ENCODE assay signal across 7 cellular contexts in genomic region chr2:237774811-237775553, GRCh38. TPM values are rescaled to one million over a fixed set of nuclear protein-coding genes. Genes with fewer than 3 reads are reported as not detected.
A peak's percentile ranks its signal among the peaks of the same experiment; 100 is the strongest.
DNase-seq lines count a peak whose midpoint lies in the region; ATAC-seq and TF ChIP-seq lines count a peak whose summit lies in the region.

No MANE protein-coding gene starts in this region.

- no peaks in the 10 kb centered on the region for H3F3A ChIP-seq in PC-3 (ENCODE audit: low read length, unreplicated experiment)

- POLR2A ChIA-PET in PC-3 (lab: Charles Lee; ENCODE audit: unreplicated experiment) = no interaction called here

- no peaks in the 10 kb centered on the region for H4K20me1 ChIP-seq in PC-3 (ENCODE audit: low read length)

- H3K4me1 Mint-ChIP-seq in activated T-helper 2 cell treated with anti-CD3 and anti-CD28 coated beads, Interferon-gamma antibody, Interleukin-2, Interleukin-4, amounts not matched to agents 10 μg/mL and 5 μg/mL and 100 μg/mL, durations not matched to agents 14 hours and 24 hours and 36 hours (ENCODE audit: low read depth) = no peaks in the 10 kb centered on the region

- H3K9me3 Mint-ChIP-seq in activated T-helper 2 cell treated with anti-CD3 and anti-CD28 coated beads, Interferon-gamma antibody, Interleukin-2, Interleukin-4, amounts not matched to agents 10 μg/mL and 5 μg/mL and 100 μg/mL, durations not matched to agents 14 hours and 24 hours and 36 hours = no peaks in the 10 kb centered on the region

- no peaks in the 10 kb centered on the region for H3K4me1 ChIP-seq in PC-3 (ENCODE audit: insufficient read depth, low read length)

- CTCF ChIA-PET in PC-3 (lab: Charles Lee) = interaction anchor here (1.0 to 1.2 kb wide), 3 partner anchors 15 to 83 kb away, joined by 3 to 5 read pairs (median 4); no protein-coding TSS in a partner anchor

- H3K27me3 Mint-ChIP-seq in activated T-helper 2 cell treated with anti-CD3 and anti-CD28 coated beads, Interferon-gamma antibody, Interleukin-2, Interleukin-4, amounts not matched to agents 10 μg/mL and 5 μg/mL and 100 μg/mL, durations not matched to agents 14 hours and 24 hours and 36 hours (ENCODE audit: low read depth) = no peaks in the 10 kb centered on the region

- H3K36me3 ChIP-seq in PC-3 (ENCODE audit: low read depth, low read length) = peaks cover 23% of the 10 kb centered on the region

- BruUV-seq in PC-3 (replicated peaks; lab: Mats Ljungman, UMichigan) = no TSS peak

- H3K4me3 Mint-ChIP-seq in activated T-helper 2 cell treated with anti-CD3 and anti-CD28 coated beads, Interferon-gamma antibody, Interleukin-2, Interleukin-4, amounts not matched to agents 10 μg/mL and 5 μg/mL and 100 μg/mL, durations not matched to agents 14 hours and 24 hours and 36 hours (ENCODE audit: low read depth) = no peak overlapping the region

- TF ChIP-seq CTCF in PC-3 (conservative IDR thresholded peaks at IDR 0.05; ENCODE audit: low read depth, low read length) = peak; percentile 76

- H3K27ac Mint-ChIP-seq in activated T-helper 2 cell treated with anti-CD3 and anti-CD28 coated beads, Interferon-gamma antibody, Interleukin-2, Interleukin-4, amounts not matched to agents 10 μg/mL and 5 μg/mL and 100 μg/mL, durations not matched to agents 14 hours and 24 hours and 36 hours = peak overlapping the region; percentile 45

- no peaks in the 10 kb centered on the region for H3K9me3 ChIP-seq in PC-3 (ENCODE audit: low read length)

- H3K36me3 Mint-ChIP-seq in activated T-helper 2 cell treated with anti-CD3 and anti-CD28 coated beads, Interferon-gamma antibody, Interleukin-2, Interleukin-4, amounts not matched to agents 10 μg/mL and 5 μg/mL and 100 μg/mL, durations not matched to agents 14 hours and 24 hours and 36 hours (ENCODE audit: low read depth) = peaks cover 74% of the 10 kb centered on the region

- intact Hi-C loops in PC-3 (cut with micrococcal nuclease) (loop anchor here (1.0 kb wide), 1 partner anchor 102 kb away; no protein-coding TSS in a partner anchor), head of caudate nucleus (cut with DNase I) (no loop called here)
- intact Hi-C loops in activated T-helper 2 cell treated with anti-CD3 and anti-CD28 coated beads, Interferon-gamma antibody, Interleukin-2, Interleukin-4, amounts not matched to agents 10 μg/mL and 5 μg/mL and 100 μg/mL, durations not matched to agents 14 hours and 24 hours and 36 hours (cut with micrococcal nuclease) = loop anchor here (1.0 to 10.0 kb wide), 2 partner anchors 102 to 260 kb away; no protein-coding TSS in a partner anchor

- H3K27ac ChIP-seq in PC-3 (ENCODE audit: low read length) = no peak overlapping the region

- no peak overlapping the region for H2AFZ ChIP-seq in PC-3 (ENCODE audit: low read length)

- H3K9me2 ChIP-seq in PC-3 (replicated peaks; ENCODE audit: low read length) = no peaks in the 10 kb centered on the region

- no peak overlapping the region for H3K9ac ChIP-seq in PC-3 (ENCODE audit: low read length)

- peak; percentile 56 for ATAC-seq in HG03565 (IDR thresholded peaks at IDR 0.05; ENCODE audit: unreplicated experiment)
- peak; percentile 98 for ATAC-seq in PC-3
- no peak for ATAC-seq in GM19324 (IDR thresholded peaks at IDR 0.05; ENCODE audit: low FRiP score, unreplicated experiment)

- H3K4me2 ChIP-seq in PC-3 (ENCODE audit: low read length) = no peak overlapping the region

- no peaks in the 10 kb centered on the region for H3K79me2 ChIP-seq in PC-3 (ENCODE audit: low read length)

- H3K27me3 ChIP-seq in PC-3 (ENCODE audit: low read length) = no peaks in the 10 kb centered on the region

- DNase-seq in GM03348 (ENCODE audit: low spot score) = peak; percentile 78
- DNase-seq in PC-3 = peak; percentile 72
- peak; percentile 33 for DNase-seq in activated T-helper 2 cell treated with anti-CD3 and anti-CD28 coated beads, Interferon-gamma antibody, Interleukin-2, Interleukin-4, amounts not matched to agents 10 μg/mL and 5 μg/mL and 100 μg/mL, durations not matched to agents 14 hours and 24 hours and 36 hours (ENCODE audit: low spot score)
- peak in 32 of 42 donors; percentile 9 to 70 (median 42) for DNase-seq in head of caudate nucleus
- DNase-seq in retina = peak; percentile 51

- H3K4me3 ChIP-seq in PC-3 (ENCODE audit: low read length) = no peak overlapping the region

RNA-seq across cellular contexts. Expression of gene RBM44, which starts 23.6 kb away (rescaled TPM):
- total RNA-seq in PC-3 (2014; rRNA removed) = 0.35 and 0.51 TPM in 2 replicates
- 0.92 and 1.0 TPM in 2 replicates for total RNA-seq in activated T-helper 2 cell treated with anti-CD3 and anti-CD28 coated beads, Interferon-gamma antibody, Interleukin-2, Interleukin-4, amounts not matched to agents 10 μg/mL and 5 μg/mL and 100 μg/mL, durations not matched to agents 14 hours and 24 hours and 36 hours
